ENCODE assay signal across 23 cellular contexts in the genomic region with DNA sequence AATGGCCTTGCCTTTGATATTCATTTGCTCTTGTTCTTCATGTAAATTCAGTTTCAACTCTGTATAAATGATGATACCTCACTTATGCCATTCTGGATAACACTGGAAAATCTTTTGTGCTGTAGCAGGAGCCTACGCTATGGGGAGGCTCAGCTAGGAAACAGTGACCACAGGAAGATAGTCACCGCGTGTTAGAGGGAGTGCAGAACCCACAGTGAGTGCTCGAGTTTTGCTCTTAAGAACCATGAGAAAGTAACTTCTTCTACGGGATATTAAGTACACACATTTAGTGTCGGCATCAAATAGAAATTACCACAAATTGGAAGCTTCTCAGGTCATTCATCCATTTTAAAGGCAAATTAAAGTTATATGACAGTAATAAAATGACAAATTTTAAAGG.
DNase-seq lines count a peak whose midpoint lies in the region; ATAC-seq, FAIRE-seq and TF ChIP-seq lines count a peak whose summit lies in the region.
"Had no signal": no experiment of that assay in that cellular context is flagged by ENCODE, and none has a peak within 500 bp of the region (broad histone marks: within the 10 kb centered on the region; RNA-seq: fewer than 3 reads in every experiment).

No MANE protein-coding gene starts in this region.

- H3K4ac ChIP-seq in H1 (replicated peaks; ENCODE audit: insufficient read length, low read depth, low read length) = no peak overlapping the region

- TF ChIP-seq POLR2A in NB4 (IDR thresholded peaks at IDR 0.05; ENCODE audit: extremely low read depth, insufficient read length) = no peak
- TF ChIP-seq POLR2A in H1 (IDR thresholded peaks at IDR 0.05; ENCODE audit: control extremely low read depth in 1 of 2, low read depth in 2 of 2, low read length in 2 of 2) = no peak

- H2BK12ac ChIP-seq in H1 (ENCODE audit: low read depth, low read length) = no peak overlapping the region

- 85% methylated on average over 6 of the region's 6 CpGs; no CpG with 5 or more reads in 1 of the 2 experiments for WGBS in H1 (ENCODE audit: extremely low coverage in 1 of 2, insufficient coverage in 1 of 2, insufficient read length in 1 of 2, insufficient replicate concordance in 2 of 2, low coverage in 1 of 2, low lambda C conversion rate in 2 of 2, missing lambda C conversion rate in 1 of 2), 2 experiments

- no peak for TF ChIP-seq CTCF in NB4 (IDR thresholded peaks at IDR 0.05; ENCODE audit: low read depth, low read length)
- TF ChIP-seq CTCF in H1 (IDR thresholded peaks at IDR 0.05; ENCODE audit: control extremely low read depth in 1 of 3, insufficient read depth in 1 of 3, low read depth in 1 of 3, low read length in 3 of 3) = no peak
- TF ChIP-seq CTCF in nephron progenitor cell (IDR thresholded peaks at IDR 0.05) = no peak
- no peak for TF ChIP-seq CTCF in GM13976 (IDR thresholded peaks at IDR 0.05; ENCODE audit: borderline replicate concordance, control extremely low read depth, extremely low read depth, insufficient read depth, missing control alignments)

- peaks cover 15% of the 10 kb centered on the region for H3K27me3 Mint-ChIP-seq in nephron progenitor cell (ENCODE audit: low read depth, poor library complexity)
- H3K27me3 Mint-ChIP-seq: B cell had no signal

- H3K36me3 ChIP-seq in H1 (ENCODE audit: control insufficient read depth in 2 of 4, insufficient read depth in 4 of 4, low read length in 3 of 4) = no peaks in the 10 kb centered on the region
- H3K36me3 ChIP-seq: BLaER1 treated with 17β-estradiol and CSF1 and Interleukin-3, amounts not matched to agents 10 nM and 100 nM had no signal

- no peak overlapping the region for H4K5ac ChIP-seq in H1 (ENCODE audit: insufficient read length, low read depth, low read length)

- 0 out of 2 replicates have a peak overlapping the region, but pooled peaks have one; percentile 21 for H2AFZ ChIP-seq in H1 (ENCODE audit: low read length)

- no peak overlapping the region for H4K91ac ChIP-seq in H1 (replicated peaks; ENCODE audit: insufficient read length, low read length)

- H2BK5ac ChIP-seq in H1 (ENCODE audit: low read depth, low read length) = no peak overlapping the region

- no peak overlapping the region for H3K4me3 Mint-ChIP-seq in nephron progenitor cell
- H3K4me3 Mint-ChIP-seq: B cell; CD4-positive, alpha-beta T cell; CD8-positive, alpha-beta T cell had no signal

- ATAC-seq in GM18909 (IDR thresholded peaks at IDR 0.05; ENCODE audit: poor library complexity, unreplicated experiment) = no peak
- ATAC-seq: A549; CD8-positive, alpha-beta T cell had no signal

- H3K79me1 ChIP-seq in H1 (ENCODE audit: low read depth, low read length) = no peaks in the 10 kb centered on the region

- no peak overlapping the region for H2BK15ac ChIP-seq in H1 (ENCODE audit: low read length)

- H2BK120ac ChIP-seq in H1 (replicated peaks; ENCODE audit: low read depth, low read length) = no peak overlapping the region

- H3K9me3 ChIP-seq in H1 (ENCODE audit: insufficient read depth in 2 of 2, low read depth in 1 of 2, low read length in 1 of 2) = no peaks in the 10 kb centered on the region
- H3K9me3 ChIP-seq: A549, Caco-2 had no signal

- no peaks in the 10 kb centered on the region for H3K23me2 ChIP-seq in H1 (ENCODE audit: low read depth, low read length)

- H3K56ac ChIP-seq in H1 (replicated peaks; ENCODE audit: insufficient read length, low read depth, low read length) = no peak overlapping the region

- no peak overlapping the region for H4K8ac ChIP-seq in H1 (ENCODE audit: extremely low read depth, insufficient read depth, low read length)

- H3K27ac Mint-ChIP-seq in nephron progenitor cell = peak overlapping the region; percentile 81
- H3K27ac Mint-ChIP-seq: B cell; CD4-positive, alpha-beta T cell; CD8-positive, alpha-beta T cell had no signal

- H3K9me3 Mint-ChIP-seq in nephron progenitor cell = peaks cover 12% of the 10 kb centered on the region

- CTCF ChIA-PET in H1 (lab: Charles Lee; ENCODE audit: partially characterized antibody) = no interaction called here

- no peaks in the 10 kb centered on the region for H3K4me1 ChIP-seq in H1 (replicated peaks in 1 of 4; ENCODE audit: control insufficient read depth in 3 of 4, insufficient read depth in 4 of 4, low read length in 3 of 4)
- H3K4me1 ChIP-seq: A549, Caco-2 had no signal

- H3K27me3 ChIP-seq in H1 (replicated peaks in 1 of 4; ENCODE audit: control insufficient read depth in 3 of 4, extremely low read depth in 1 of 4, insufficient read depth in 3 of 4, low read length in 3 of 4) = no peaks in the 10 kb centered on the region
- H3K27me3 ChIP-seq: BLaER1 treated with 17β-estradiol and CSF1 and Interleukin-3, amounts not matched to agents 10 nM and 100 nM had no signal

- no peaks in the 10 kb centered on the region for H4K20me1 ChIP-seq in H1 (replicated peaks in 1 of 2; ENCODE audit: control insufficient read depth in 1 of 2, insufficient read depth in 2 of 2, low read length in 2 of 2)
- H4K20me1 ChIP-seq: BLaER1 treated with 17β-estradiol and CSF1 and Interleukin-3, amounts not matched to agents 10 nM and 100 nM had no signal

- no peaks in the 10 kb centered on the region for H3K79me2 ChIP-seq in H1 (ENCODE audit: control insufficient read depth in 1 of 2, insufficient read depth in 2 of 2, low read length in 2 of 2)

- H3K4me3 ChIP-seq in NB4 (ENCODE audit: low read depth, low read length) (no peak overlapping the region), H1 (ENCODE audit: extremely low read depth in 1 of 4, insufficient read depth in 2 of 4, low read depth in 3 of 4, low read length in 4 of 4) (no peak overlapping the region)
- H3K4me3 ChIP-seq: A549; BLaER1 treated with 17β-estradiol and CSF1 and Interleukin-3, amounts not matched to agents 10 nM and 100 nM had no signal

- H3K4me2 ChIP-seq in H1 (ENCODE audit: insufficient read depth in 1 of 2, low read depth in 2 of 2, low read length in 2 of 2) = no peak overlapping the region
- H3K4me2 ChIP-seq: A549 had no signal

- H3K23ac ChIP-seq in H1 (ENCODE audit: insufficient read length) = no peak overlapping the region

- DNase-seq in NB4 (ENCODE audit: low read depth) (peak; percentile 34), H1 (ENCODE audit: low read depth in 1 of 2, low spot score in 2 of 2) (no peak), nephron progenitor cell (no peak), GM13976 (ENCODE audit: low spot score) (no peak)
- no peak for DNase-seq in stimulated activated CD4-positive, alpha-beta T cell treated with anti-CD3 and anti-CD28 coated beads, Interleukin-4, amount 100 ng/mL, for 1 hour
- DNase-seq: AML-193; Caco-2; Calu3; CD4-positive, alpha-beta T cell; CD8-positive, alpha-beta T cell; DMS79 treated with DMSO at 0.1 percent for 48 hours; GF-D8 had no signal

- H3K27ac ChIP-seq in H1 (ENCODE audit: low read depth, low read length) = no peak overlapping the region
- H3K27ac ChIP-seq: 22Rv1; A549; BLaER1 treated with 17β-estradiol and CSF1 and Interleukin-3, amounts not matched to agents 10 nM and 100 nM; C4-2B had no signal

- H3K36me3 Mint-ChIP-seq in nephron progenitor cell (ENCODE audit: low read depth) = no peaks in the 10 kb centered on the region
- H3K36me3 Mint-ChIP-seq: CD8-positive, alpha-beta T cell had no signal

- in situ Hi-C loops in GM13976 (cut with MboI; ENCODE audit: low sequenced_read_pairs, unreplicated experiment) = no loop called here

- no peak overlapping the region for H3K9ac ChIP-seq in H1 (replicated peaks in 1 of 4; ENCODE audit: extremely low read depth in 1 of 4, low read depth in 3 of 4, low read length in 3 of 4)
- H3K9ac ChIP-seq: BLaER1 treated with 17β-estradiol and CSF1 and Interleukin-3, amounts not matched to agents 10 nM and 100 nM had no signal

- no peak for TF ChIP-seq RAD21 in H1 (IDR thresholded peaks at IDR 0.05 in 1 of 2, conservative IDR thresholded peaks at IDR 0.05 in 1 of 2; ENCODE audit: low read depth in 2 of 2, low read length in 2 of 2)

- H2BK20ac ChIP-seq in H1 (ENCODE audit: low read length) = no peak overlapping the region

- no peak overlapping the region for H2AK5ac ChIP-seq in H1 (ENCODE audit: low read depth, low read length)

- FAIRE-seq in H1 (lab: Jason Lieb, UNC) = no peak
- FAIRE-seq: A549, D721Med, G401.6, GM12891, GM18507, GM19239 had no signal

- TF ChIP-seq EP300 in H1 (IDR thresholded peaks at IDR 0.05; ENCODE audit: borderline replicate concordance in 1 of 2, low read depth in 2 of 2, low read length in 2 of 2) = no peak

- no peak overlapping the region for H3K14ac ChIP-seq in H1 (ENCODE audit: insufficient read length)

- H3K18ac ChIP-seq in H1 (ENCODE audit: extremely low read depth, low read length) = no peak overlapping the region

- peaks cover 44% of the 10 kb centered on the region for H3K4me1 Mint-ChIP-seq in nephron progenitor cell
- H3K4me1 Mint-ChIP-seq: B cell had no signal

- POLR2A ChIA-PET in H1 (lab: Charles Lee; ENCODE audit: partially characterized antibody) = no interaction called here

TF ChIP-seq in H1, 55 proteins besides CTCF, POLR2A, EP300 and RAD21 (continues in another document):
- TF ChIP-seq ZNF274 (IDR thresholded peaks at IDR 0.05; ENCODE audit: borderline replicate concordance, extremely low read depth, low read length) (no peak), CBX5 (IDR thresholded peaks at IDR 0.05; ENCODE audit: low read depth, low read length) (no peak), SP4 (IDR thresholded peaks at IDR 0.05; ENCODE audit: low read length) (no peak), SP1 (IDR thresholded peaks at IDR 0.05; ENCODE audit: low read depth, low read length) (no peak), SIX5 (IDR thresholded peaks at IDR 0.05; ENCODE audit: low read depth, low read length) (no peak), CBX8 (IDR thresholded peaks at IDR 0.05; ENCODE audit: borderline replicate concordance, low read depth, low read length) (no peak), NANOG (IDR thresholded peaks at IDR 0.05; ENCODE audit: insufficient read depth, low read depth, low read length, poor library complexity, severe bottlenecking) (no peak), CEBPB (IDR thresholded peaks at IDR 0.05; ENCODE audit: low read depth, low read length) (no peak), SAP30 (IDR thresholded peaks at IDR 0.05; ENCODE audit: insufficient read depth, insufficient replicate concordance, low read length) (no peak), TAF1 (IDR thresholded peaks at IDR 0.05; ENCODE audit: low read depth, low read length) (no peak), FOSL1 (IDR thresholded peaks at IDR 0.05; ENCODE audit: insufficient read depth, low read depth, low read length) (no peak), HDAC2 (IDR thresholded peaks at IDR 0.05; ENCODE audit: borderline replicate concordance in 1 of 2, low read depth in 2 of 2, low read length in 2 of 2) (no peak), PHF8 (conservative IDR thresholded peaks at IDR 0.05; ENCODE audit: low read depth, low read length) (no peak), JUN (IDR thresholded peaks at IDR 0.05; ENCODE audit: low read depth, low read length) (no peak)
- TF ChIP-seq, protein P1, sequence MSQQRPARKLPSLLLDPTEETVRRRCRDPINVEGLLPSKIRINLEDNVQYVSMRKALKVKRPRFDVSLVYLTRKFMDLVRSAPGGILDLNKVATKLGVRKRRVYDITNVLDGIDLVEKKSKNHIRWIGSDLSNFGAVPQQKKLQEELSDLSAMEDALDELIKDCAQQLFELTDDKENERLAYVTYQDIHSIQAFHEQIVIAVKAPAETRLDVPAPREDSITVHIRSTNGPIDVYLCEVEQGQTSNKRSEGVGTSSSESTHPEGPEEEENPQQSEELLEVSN (IDR thresholded peaks at IDR 0.05) = no peak
